Comparison of ENCODE assay signal across 30 cellular contexts in the genomic region with DNA sequence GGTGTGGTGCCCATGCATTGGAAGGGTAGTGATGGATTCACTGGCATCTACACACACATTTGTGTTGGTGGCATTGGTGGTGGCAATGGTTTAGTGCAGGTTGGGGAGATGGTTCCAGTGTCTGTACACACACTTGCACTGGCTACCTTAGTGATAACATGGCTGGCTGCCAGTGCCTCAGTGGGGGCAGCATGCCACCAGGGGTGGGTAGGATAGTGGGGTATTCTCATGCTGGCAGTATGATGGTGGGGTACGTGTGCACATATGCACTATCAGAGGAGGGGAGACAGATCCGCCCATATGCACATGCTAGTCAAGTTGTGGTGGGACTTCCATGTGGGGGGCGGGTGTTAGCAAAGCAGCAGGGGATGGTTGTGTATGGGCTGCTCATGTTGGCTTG. TPM values are rescaled to one million over a fixed set of nuclear protein-coding genes. Genes with fewer than 3 reads are reported as not detected.
"Had no signal": no experiment of that assay in that cellular context is flagged by ENCODE, and none has a peak within 500 bp of the region (broad histone marks: within the 10 kb centered on the region; RNA-seq: fewer than 3 reads in every experiment).

No MANE protein-coding gene starts in this region.

- H3K4me1 ChIP-seq: esophagus squamous epithelium, gastrocnemius medialis, heart right ventricle, left lung, lower lobe of right lung had no signal

- H3K27ac ChIP-seq: coronary artery, dorsolateral prefrontal cortex, esophagus squamous epithelium, gastrocnemius medialis, heart right ventricle, left lung, lower lobe of right lung had no signal

- DNase-seq: dermis blood vessel endothelial cell; dorsolateral prefrontal cortex; effector CD4-positive, alpha-beta T cell; effector memory CD4-positive, alpha-beta T cell; esophagus squamous epithelium; foreskin fibroblast; foreskin melanocyte; gastrocnemius medialis; glutamatergic neuron; head of caudate nucleus; heart right ventricle; hippocampal formation; left cardiac atrium; left lung; left ventricle myocardium superior; lower lobe of right lung; mesenchymal stem cell; mucosa of descending colon had no signal

- ATAC-seq: esophagus mucosa, gastrocnemius medialis, heart right ventricle, left cardiac atrium, left lung, left ventricle myocardium superior, mucosa of descending colon had no signal

- H3K36me3 ChIP-seq: esophagus squamous epithelium, gastrocnemius medialis, heart right ventricle, left lung, lower lobe of right lung had no signal

- H3K9me3 ChIP-seq: gastrocnemius medialis, lower lobe of right lung, mucosa of descending colon had no signal

- H3K4me3 ChIP-seq: coronary artery, dorsolateral prefrontal cortex, esophagus squamous epithelium, gastrocnemius medialis, heart right ventricle, left lung, lower lobe of right lung, mucosa of descending colon had no signal

- H3K27me3 ChIP-seq: esophagus squamous epithelium, gastrocnemius medialis, heart right ventricle, left lung had no signal

RNA-seq across cellular contexts. Expression of a gene that starts 7.1 kb away (rescaled TPM):
- total RNA-seq: cerebellum, dermis blood vessel endothelial cell, dorsolateral prefrontal cortex, endothelial cell of umbilical vein, epithelial cell of proximal tubule, esophagus mucosa, esophagus squamous epithelium, gastrocnemius medialis, glomerular endothelial cell, heart right ventricle, kidney epithelial cell, left cardiac atrium, left lung, left ventricle myocardium superior, lower leg skin, lower lobe of right lung, lung microvascular endothelial cell, mesenteric fat pad, mesothelial cell of epicardium, mucosa of descending colon had no signal
- polyA plus RNA-seq: endothelial cell of umbilical vein, heart right ventricle, keratinocyte had no signal

RNA-seq across cellular contexts. Expression of a gene that starts 15.8 kb away (rescaled TPM):
- total RNA-seq: cerebellum, dermis blood vessel endothelial cell, dorsolateral prefrontal cortex, endothelial cell of umbilical vein, epithelial cell of proximal tubule, esophagus mucosa, esophagus squamous epithelium, gastrocnemius medialis, glomerular endothelial cell, heart right ventricle, kidney epithelial cell, left cardiac atrium, left lung, left ventricle myocardium superior, lower leg skin, lower lobe of right lung, lung microvascular endothelial cell, mesenteric fat pad, mesothelial cell of epicardium, mucosa of descending colon had no signal
- polyA plus RNA-seq: endothelial cell of umbilical vein, heart right ventricle, keratinocyte had no signal

RNA-seq across cellular contexts. Expression of a gene that starts 33.9 kb away (rescaled TPM):
- total RNA-seq: cerebellum, dermis blood vessel endothelial cell, dorsolateral prefrontal cortex, endothelial cell of umbilical vein, epithelial cell of proximal tubule, esophagus mucosa, esophagus squamous epithelium, gastrocnemius medialis, glomerular endothelial cell, heart right ventricle, kidney epithelial cell, left cardiac atrium, left lung, left ventricle myocardium superior, lower leg skin, lower lobe of right lung, lung microvascular endothelial cell, mesenteric fat pad, mesothelial cell of epicardium, mucosa of descending colon had no signal
- polyA plus RNA-seq: endothelial cell of umbilical vein, heart right ventricle, keratinocyte had no signal

RNA-seq across cellular contexts. Expression of a gene that starts 38.0 kb away (rescaled TPM):
- total RNA-seq: cerebellum, dermis blood vessel endothelial cell, dorsolateral prefrontal cortex, endothelial cell of umbilical vein, epithelial cell of proximal tubule, esophagus mucosa, esophagus squamous epithelium, gastrocnemius medialis, glomerular endothelial cell, heart right ventricle, kidney epithelial cell, left cardiac atrium, left lung, left ventricle myocardium superior, lower leg skin, lower lobe of right lung, lung microvascular endothelial cell, mesenteric fat pad, mesothelial cell of epicardium, mucosa of descending colon had no signal
- polyA plus RNA-seq: endothelial cell of umbilical vein, heart right ventricle, keratinocyte had no signal

RNA-seq across cellular contexts. Expression of a gene that starts 46.3 kb away (rescaled TPM):
- total RNA-seq: cerebellum, dermis blood vessel endothelial cell, dorsolateral prefrontal cortex, endothelial cell of umbilical vein, epithelial cell of proximal tubule, esophagus mucosa, esophagus squamous epithelium, gastrocnemius medialis, glomerular endothelial cell, heart right ventricle, kidney epithelial cell, left cardiac atrium, left lung, left ventricle myocardium superior, lower leg skin, lower lobe of right lung, lung microvascular endothelial cell, mesenteric fat pad, mesothelial cell of epicardium, mucosa of descending colon had no signal
- polyA plus RNA-seq: endothelial cell of umbilical vein, heart right ventricle, keratinocyte had no signal
